24 cellular contexts compared by ENCODE assay signal in the genomic region with DNA sequence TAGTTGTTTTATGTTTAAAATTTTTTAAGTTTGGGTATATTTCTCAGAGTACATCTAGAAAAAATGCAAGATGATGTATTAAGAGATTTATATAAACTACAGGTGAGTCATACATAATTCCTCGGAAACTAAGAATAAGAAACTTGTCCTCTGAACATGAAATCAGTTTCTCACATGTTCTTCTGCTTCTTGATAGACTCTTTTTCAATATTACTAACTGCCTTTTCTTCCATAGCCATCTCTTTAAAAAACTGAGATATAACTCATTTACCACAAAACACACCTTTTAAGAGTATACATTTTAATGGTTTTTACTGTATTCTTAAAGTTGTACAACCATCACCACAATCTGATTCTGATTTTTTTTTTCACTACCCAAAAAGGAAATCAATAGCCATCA.
DNase-seq lines count a peak whose midpoint lies in the region; ATAC-seq and TF ChIP-seq lines count a peak whose summit lies in the region.
"Had no signal": no experiment of that assay in that cellular context is flagged by ENCODE, and none has a peak within 500 bp of the region (broad histone marks: within the 10 kb centered on the region; RNA-seq: fewer than 3 reads in every experiment).

No MANE protein-coding gene starts in this region.

- H3K9me3 ChIP-seq in thyroid gland, result no peaks in the 10 kb centered on the region
- H3K9me3 ChIP-seq: HAP-1 had no signal

- no peak overlapping the region for H3K27ac ChIP-seq in thyroid gland
- H3K27ac ChIP-seq: GM23248, PC-9, RWPE1 had no signal

- peaks cover 27% of the 10 kb centered on the region for H3K4me1 Mint-ChIP-seq in activated T-cell treated with anti-CD3 and anti-CD28 coated beads, Interleukin-2, amount 50 U/mL, for 72 hours (ENCODE audit: low read depth)
- peaks cover 2% of the 10 kb centered on the region for H3K4me1 Mint-ChIP-seq in T-helper 1 cell treated with Interleukin-12 subunit alpha and Interleukin-12 subunit beta and Interleukin-4 antibody, amounts not matched to agents 30 μg/mL and 1 μg/mL, for 36 hours (ENCODE audit: low read depth)
- no peaks in the 10 kb centered on the region for H3K4me1 Mint-ChIP-seq in neural crest cell
- H3K4me1 Mint-ChIP-seq: CD8-positive, alpha-beta memory T cell; IgD-negative memory B cell had no signal

- no peak for DNase-seq in activated T-cell treated with anti-CD3 and anti-CD28 coated beads, Interleukin-2, amount 50 U/mL, for 72 hours
- DNase-seq in activated T-cell treated with anti-CD3 and anti-CD28 coated beads for 4 hours (no peak), neural crest cell (ENCODE audit: low read depth, low spot score) (no peak), thyroid gland (no peak)
- DNase-seq: ACHN; C1 segment of cervical spinal cord; CD8-positive, alpha-beta memory T cell; DND-41; GM23248; Karpas-422; MG63; NCI-H1048; NCI-H1436; NCI-H2029; NCI-H345; NCI-H524 treated with DMSO at 0.1 percent for 48 hours; PC-9; SIG-M5 had no signal

- TF ChIP-seq CTCF in neural crest cell (conservative IDR thresholded peaks at IDR 0.05), result no peak
- no peak for TF ChIP-seq CTCF in thyroid gland (IDR thresholded peaks at IDR 0.05)

- 94 to 96% methylated on average over 1 of the region's 1 CpG for WGBS in thyroid gland, 2 donors

- no peaks in the 10 kb centered on the region for H3K27me3 ChIP-seq in thyroid gland
- H3K27me3 ChIP-seq: MG63 had no signal

- peak overlapping the region; percentile 89 for H3K27ac Mint-ChIP-seq in activated T-cell treated with anti-CD3 and anti-CD28 coated beads, Interleukin-2, amount 50 U/mL, for 72 hours
- peak overlapping the region; percentile 39 for H3K27ac Mint-ChIP-seq in T-helper 1 cell treated with Interleukin-12 subunit alpha and Interleukin-12 subunit beta and Interleukin-4 antibody, amounts not matched to agents 30 μg/mL and 1 μg/mL, for 36 hours
- H3K27ac Mint-ChIP-seq in neural crest cell (ENCODE audit: unreplicated experiment), result peak overlapping the region; percentile 43
- H3K27ac Mint-ChIP-seq: CD8-positive, alpha-beta memory T cell; IgD-negative memory B cell had no signal

- peak; percentile 79 to 80 for ATAC-seq in activated T-cell treated with anti-CD3 and anti-CD28 coated beads, Interleukin-2, amount 50 U/mL, for 72 hours (replicated peaks in 1 of 2)
- peak; percentile 30 for ATAC-seq in GM19351 (IDR thresholded peaks at IDR 0.05; ENCODE audit: unreplicated experiment)
- no peak for ATAC-seq in HG03108 (IDR thresholded peaks at IDR 0.05; ENCODE audit: unreplicated experiment)

- peaks cover 7% of the 10 kb centered on the region for H3K27me3 Mint-ChIP-seq in activated T-cell treated with anti-CD3 and anti-CD28 coated beads, Interleukin-2, amount 50 U/mL, for 72 hours (ENCODE audit: low read depth)
- H3K27me3 Mint-ChIP-seq in T-helper 1 cell treated with Interleukin-12 subunit alpha and Interleukin-12 subunit beta and Interleukin-4 antibody, amounts not matched to agents 30 μg/mL and 1 μg/mL, for 36 hours (ENCODE audit: low read depth), result no peaks in the 10 kb centered on the region
- H3K27me3 Mint-ChIP-seq in neural crest cell (ENCODE audit: low read depth), result no peaks in the 10 kb centered on the region

- peaks cover 12 to 22% of the 10 kb centered on the region in 2 donors for H3K36me3 Mint-ChIP-seq in activated T-cell treated with anti-CD3 and anti-CD28 coated beads, Interleukin-2, amount 50 U/mL, for 72 hours (ENCODE audit: insufficient read depth in 2 of 2)
- H3K36me3 Mint-ChIP-seq in T-helper 1 cell treated with Interleukin-12 subunit alpha and Interleukin-12 subunit beta and Interleukin-4 antibody, amounts not matched to agents 30 μg/mL and 1 μg/mL, for 36 hours (ENCODE audit: low read depth), result no peaks in the 10 kb centered on the region
- H3K36me3 Mint-ChIP-seq in neural crest cell (ENCODE audit: low read depth), result peaks cover 25% of the 10 kb centered on the region
- H3K36me3 Mint-ChIP-seq: IgD-negative memory B cell had no signal

- peak overlapping the region; percentile 47 to 61 for H3K4me3 Mint-ChIP-seq in activated T-cell treated with anti-CD3 and anti-CD28 coated beads, Interleukin-2, amount 50 U/mL, for 72 hours
- no peak overlapping the region for H3K4me3 Mint-ChIP-seq in T-helper 1 cell treated with Interleukin-12 subunit alpha and Interleukin-12 subunit beta and Interleukin-4 antibody, amounts not matched to agents 30 μg/mL and 1 μg/mL, for 36 hours
- H3K4me3 Mint-ChIP-seq in neural crest cell, result no peak overlapping the region
- H3K4me3 Mint-ChIP-seq: CD8-positive, alpha-beta memory T cell; IgD-negative memory B cell had no signal

- H3K36me3 ChIP-seq in thyroid gland, result no peaks in the 10 kb centered on the region
- H3K36me3 ChIP-seq: HAP-1, MG63 had no signal

- H3K4me1 ChIP-seq in thyroid gland, result no peaks in the 10 kb centered on the region
- H3K4me1 ChIP-seq: HAP-1 had no signal

- TF ChIP-seq POLR2A in thyroid gland (IDR thresholded peaks at IDR 0.05), result no peak

- intact Hi-C loops in thyroid gland (cut with DNase I), result no loop called here

- no peak overlapping the region for H3K4me3 ChIP-seq in thyroid gland (replicated peaks in 1 of 3)
- H3K4me3 ChIP-seq: GM23248, HAP-1, MG63, PC-9 had no signal

- peaks cover 13 to 14% of the 10 kb centered on the region in 2 donors for H3K9me3 Mint-ChIP-seq in activated T-cell treated with anti-CD3 and anti-CD28 coated beads, Interleukin-2, amount 50 U/mL, for 72 hours
- peaks cover 17% of the 10 kb centered on the region for H3K9me3 Mint-ChIP-seq in T-helper 1 cell treated with Interleukin-12 subunit alpha and Interleukin-12 subunit beta and Interleukin-4 antibody, amounts not matched to agents 30 μg/mL and 1 μg/mL, for 36 hours
- H3K9me3 Mint-ChIP-seq in neural crest cell, result peaks cover 14% of the 10 kb centered on the region

Comparison
In these comparisons a context has a peak if more than half of its experiments do, and no peak if none do; other contexts are left out.
1. H3K27ac Mint-ChIP-seq: peak in every context shown above with its lines; median percentile 89 in activated T-cell treated with anti-CD3 and anti-CD28 coated beads, Interleukin-2, amount 50 U/mL, for 72 hours; 43 in neural crest cell; 39 in T-helper 1 cell treated with Interleukin-12 subunit alpha and Interleukin-12 subunit beta and Interleukin-4 antibody, amounts not matched to agents 30 μg/mL and 1 μg/mL, for 36 hours.
2. H3K4me3 Mint-ChIP-seq: peak in activated T-cell treated with anti-CD3 and anti-CD28 coated beads, Interleukin-2, amount 50 U/mL, for 72 hours (2 of 2); none in T-helper 1 cell treated with Interleukin-12 subunit alpha and Interleukin-12 subunit beta and Interleukin-4 antibody, amounts not matched to agents 30 μg/mL and 1 μg/mL, for 36 hours (single experiment) and neural crest cell (single experiment).